In the genomic region with DNA sequence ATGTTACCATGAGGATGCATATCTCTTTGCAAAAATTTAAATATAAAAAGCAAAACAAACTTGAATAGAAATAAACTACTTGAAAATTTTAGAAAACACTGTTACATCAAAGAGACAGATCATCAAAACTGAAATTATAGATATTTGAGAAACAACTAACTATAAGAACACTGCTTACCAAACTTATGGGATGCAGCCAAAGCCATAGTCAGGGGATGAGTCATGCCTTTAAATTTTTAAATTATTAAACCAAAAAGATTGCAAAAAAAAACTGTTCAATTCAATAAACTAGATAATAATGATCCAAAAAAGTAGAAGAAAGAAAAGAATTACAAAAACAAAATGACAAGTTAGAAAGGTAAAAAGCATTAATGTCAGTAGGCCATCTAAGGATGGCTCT, we compare ENCODE assay signal across 38 cellular contexts. TPM values are rescaled to one million over a fixed set of nuclear protein-coding genes. Genes with fewer than 3 reads are reported as not detected.
"Had no signal": no experiment of that assay in that cellular context is flagged by ENCODE, and none has a peak within 500 bp of the region (broad histone marks: within the 10 kb centered on the region; RNA-seq: fewer than 3 reads in every experiment).

No MANE protein-coding gene starts in this region.

- H3K4me3 ChIP-seq: adrenal gland, ascending aorta, breast epithelium, cardiac muscle cell, colonic mucosa, esophagus squamous epithelium, gastrocnemius medialis, heart right ventricle had no signal

- FAIRE-seq: endometrium, endothelial cell of umbilical vein had no signal

- H3K4me1 ChIP-seq: adrenal gland, ascending aorta, breast epithelium, colonic mucosa, gastrocnemius medialis, heart right ventricle had no signal

- H3K9me3 ChIP-seq: adrenal gland, gastrocnemius medialis had no signal

- H3K27ac Mint-ChIP-seq: activated B cell treated with CpG ODN at 0.5 μM for 24 hours; activated CD8-positive, alpha-beta T cell treated with anti-CD3 and anti-CD28 coated beads for 36 hours; activated naive CD4-positive, alpha-beta T cell treated with anti-CD3 and anti-CD28 coated beads, Interleukin-2, amount 50 U/mL, for 24 hours; activated naive CD8-positive, alpha-beta T cell treated with anti-CD3 and anti-CD28 coated beads for 36 hours; activated naive CD8-positive, alpha-beta T cell treated with anti-CD3 and anti-CD28 coated beads, Interleukin-2, amount 50 U/mL, for 24 hours; activated T-helper 17 cell treated with anti-CD3 and anti-CD28 coated beads, Interleukin-2, amount 50 U/mL, for 72 hours; brain; T-helper 17 cell; T-helper 2 cell treated with Interferon-gamma antibody and Interleukin-4, amounts not matched to agents 5 μg/mL and 100 μg/mL, for 36 hours had no signal

- H3K4me1 Mint-ChIP-seq: activated B cell treated with CpG ODN at 0.5 μM for 24 hours; activated naive CD4-positive, alpha-beta T cell treated with anti-CD3 and anti-CD28 coated beads, Interleukin-2, amount 50 U/mL, for 24 hours; activated naive CD8-positive, alpha-beta T cell treated with anti-CD3 and anti-CD28 coated beads for 36 hours; activated naive CD8-positive, alpha-beta T cell treated with anti-CD3 and anti-CD28 coated beads, Interleukin-2, amount 50 U/mL, for 24 hours; activated T-helper 17 cell treated with anti-CD3 and anti-CD28 coated beads, Interleukin-2, amount 50 U/mL, for 72 hours had no signal

- H3K27me3 Mint-ChIP-seq: activated naive CD4-positive, alpha-beta T cell treated with anti-CD3 and anti-CD28 coated beads, Interleukin-2, amount 50 U/mL, for 24 hours had no signal

- ATAC-seq: activated CD4-positive, CD25-positive, alpha-beta regulatory T cell treated with anti-CD3 and anti-CD28 coated beads, Interleukin-2, amount 50 U/mL, for 24 hours; activated CD8-positive, alpha-beta T cell treated with anti-CD3 and anti-CD28 coated beads for 36 hours; activated naive CD8-positive, alpha-beta T cell treated with anti-CD3 and anti-CD28 coated beads, Interleukin-2, amount 50 U/mL, for 24 hours; activated T-cell treated with anti-CD3 and anti-CD28 coated beads, Interleukin-2, amount 50 U/mL, for 4 hours; activated T-helper 17 cell treated with anti-CD3 and anti-CD28 coated beads, Interleukin-2, amount 50 U/mL, for 72 hours; gastrocnemius medialis; heart right ventricle; T-helper 17 cell had no signal

- H3K36me3 Mint-ChIP-seq: activated naive CD8-positive, alpha-beta T cell treated with anti-CD3 and anti-CD28 coated beads for 36 hours had no signal

- H3K4me3 Mint-ChIP-seq: activated B cell treated with CpG ODN at 0.5 μM for 24 hours; activated CD8-positive, alpha-beta T cell treated with anti-CD3 and anti-CD28 coated beads for 36 hours; activated naive CD4-positive, alpha-beta T cell treated with anti-CD3 and anti-CD28 coated beads, Interleukin-2, amount 50 U/mL, for 24 hours; activated naive CD8-positive, alpha-beta T cell treated with anti-CD3 and anti-CD28 coated beads for 36 hours; activated naive CD8-positive, alpha-beta T cell treated with anti-CD3 and anti-CD28 coated beads, Interleukin-2, amount 50 U/mL, for 24 hours; activated T-cell treated with anti-CD3 and anti-CD28 coated beads, Interleukin-2, amount 50 U/mL, for 4 hours; activated T-helper 17 cell treated with anti-CD3 and anti-CD28 coated beads, Interleukin-2, amount 50 U/mL, for 72 hours; brain; T-helper 17 cell; T-helper 2 cell treated with Interferon-gamma antibody and Interleukin-4, amounts not matched to agents 5 μg/mL and 100 μg/mL, for 36 hours had no signal

- H3K27me3 ChIP-seq: adrenal gland, ascending aorta, breast epithelium, cardiac muscle cell, colonic mucosa, esophagus squamous epithelium, gastrocnemius medialis had no signal

- H3K9me3 Mint-ChIP-seq: activated CD8-positive, alpha-beta T cell treated with anti-CD3 and anti-CD28 coated beads for 36 hours; activated naive CD8-positive, alpha-beta T cell treated with anti-CD3 and anti-CD28 coated beads, Interleukin-2, amount 50 U/mL, for 24 hours had no signal

- DNase-seq: activated B cell treated with CpG ODN at 0.5 μM for 24 hours; activated CD4-positive, alpha-beta T cell treated with anti-CD3 and anti-CD28 coated beads for 48 hours; activated CD4-positive, alpha-beta T cell treated with anti-CD3 and anti-CD28 coated beads, Interleukin-2, amount 50 U/mL, for 1 hour; activated CD4-positive, alpha-beta T cell treated with anti-CD3 and anti-CD28 coated beads, Interleukin-2, amount 50 U/mL, for 48 hours; activated CD8-positive, alpha-beta memory T cell treated with anti-CD3 and anti-CD28 coated beads for 24 hours; activated CD8-positive, alpha-beta T cell treated with anti-CD3 and anti-CD28 coated beads for 36 hours; activated effector memory CD4-positive, alpha-beta T cell treated with Interleukin-2 at 50 U/mL for 16 hours; activated gamma-delta T cell treated with Interleukin-2 at 50 U/mL for 16 hours; activated naive CD4-positive, alpha-beta T cell treated with Interleukin-2 at 50 U/mL for 16 hours; activated naive CD8-positive, alpha-beta T cell treated with anti-CD3 and anti-CD28 coated beads for 36 hours; activated naive CD8-positive, alpha-beta T cell treated with anti-CD3 and anti-CD28 coated beads, Interleukin-2, amount 50 U/mL, for 24 hours; activated T-cell treated with anti-CD3 and anti-CD28 coated beads, Interleukin-2, amount 50 U/mL, for 4 hours; adrenal gland; amygdala; central memory CD4-positive, alpha-beta T cell; cerebellar nuclear complex; colonic mucosa; effector CD8-positive, alpha-beta T cell; esophagus squamous epithelium; gastrocnemius medialis; glutamatergic neuron; heart right ventricle; T-helper 1 cell; T-helper 17 cell; T1000; WERI-Rb-1 had no signal

- H3K36me3 ChIP-seq: adrenal gland, ascending aorta, breast epithelium, cardiac muscle cell, colonic mucosa, gastrocnemius medialis, heart right ventricle, WERI-Rb-1 had no signal

- H3K27ac ChIP-seq: adrenal gland, ascending aorta, breast epithelium, cardiac muscle cell, colonic mucosa, epithelial cell of prostate, gastrocnemius medialis, heart right ventricle, WERI-Rb-1 had no signal

RNA-seq across cellular contexts. Expression of a gene that starts 7.5 kb away (rescaled TPM):
- total RNA-seq: activated B cell treated with CpG ODN at 0.5 μM for 24 hours; activated CD8-positive, alpha-beta T cell treated with anti-CD3 and anti-CD28 coated beads for 36 hours; activated naive CD8-positive, alpha-beta T cell treated with anti-CD3 and anti-CD28 coated beads for 36 hours; activated T-cell treated with anti-CD3 and anti-CD28 coated beads, Interleukin-2, amount 50 U/mL, for 4 hours; activated T-helper 17 cell treated with anti-CD3 and anti-CD28 coated beads, Interleukin-2, amount 50 U/mL, for 72 hours; T-helper 17 cell had no signal

RNA-seq across cellular contexts. Expression of a gene that starts 43.9 kb away (rescaled TPM):
- total RNA-seq: activated B cell treated with CpG ODN at 0.5 μM for 24 hours; activated CD8-positive, alpha-beta T cell treated with anti-CD3 and anti-CD28 coated beads for 36 hours; activated naive CD8-positive, alpha-beta T cell treated with anti-CD3 and anti-CD28 coated beads for 36 hours; activated T-cell treated with anti-CD3 and anti-CD28 coated beads, Interleukin-2, amount 50 U/mL, for 4 hours; activated T-helper 17 cell treated with anti-CD3 and anti-CD28 coated beads, Interleukin-2, amount 50 U/mL, for 72 hours; ascending aorta; dermis microvascular lymphatic vessel endothelial cell; endothelial cell of umbilical vein; gastrocnemius medialis; T-helper 17 cell had no signal
